In genomic region chr1:33501774-33502173, GRCh38 we compare ENCODE assay signal across 21 cellular contexts. TPM values are rescaled to one million over a fixed set of nuclear protein-coding genes. Genes with fewer than 3 reads are reported as not detected.
DNase-seq lines count a peak whose midpoint lies in the region; ATAC-seq, FAIRE-seq and TF ChIP-seq lines count a peak whose summit lies in the region.
"Had no signal": no experiment of that assay in that cellular context is flagged by ENCODE, and none has a peak within 500 bp of the region (broad histone marks: within the 10 kb centered on the region; RNA-seq: fewer than 3 reads in every experiment).

No MANE protein-coding gene starts in this region.

- peaks cover 11% of the 10 kb centered on the region for H3K36me3 Mint-ChIP-seq in memory B cell
- H3K36me3 Mint-ChIP-seq: CD8-positive, alpha-beta T cell had no signal

- TF ChIP-seq EP300 in HepG2 (IDR thresholded peaks at IDR 0.05; ENCODE audit: low read depth in 2 of 2, low read length in 2 of 2) (no peak), HepG2 (CRISPR knock-in tag; IDR thresholded peaks at IDR 0.05; ENCODE audit: borderline replicate concordance) (no peak)

- H3K9me3 Mint-ChIP-seq in memory B cell = peaks cover 7% of the 10 kb centered on the region

- H3K27ac Mint-ChIP-seq in memory B cell = peak overlapping the region; percentile 8
- H3K27ac Mint-ChIP-seq: B cell; CD4-positive, alpha-beta T cell; CD8-positive, alpha-beta T cell had no signal

- intact Hi-C loops in HepG2 (cut with micrococcal nuclease; ENCODE audit: unreplicated experiment) = no loop called here
- intact Hi-C loops in right lobe of liver (cut with DNase I) = no loop called here

- CTCF ChIA-PET in HepG2 (lab: Yijun Ruan, JAX; ENCODE audit: low intra/inter-chr PET ratio, low total read pairs) = no interaction called here

- H3K9me2 ChIP-seq in Karpas-422 (replicated peaks; ENCODE audit: insufficient read depth, low read length) = no peaks in the 10 kb centered on the region

- no peak for FAIRE-seq in HepG2 (lab: Jason Lieb, UNC)
- no peak for FAIRE-seq in urothelium cell line (lab: Jason Lieb, UNC)
- FAIRE-seq: A549, D721Med, G401.6, GM12891, GM19239 had no signal

- H4K20me1 ChIP-seq in HepG2 (ENCODE audit: insufficient read depth, low read length) (no peaks in the 10 kb centered on the region; the same call in 1 of the 2 replicates), Karpas-422 (ENCODE audit: insufficient read depth, low read depth, low read length) (no peaks in the 10 kb centered on the region)

- 50% methylated on average over 6 of the region's 8 CpGs for WGBS in HepG2 (ENCODE audit: low lambda C conversion rate)
- no CpG with 5 or more reads among the region's 8 CpGs for WGBS in right lobe of liver (ENCODE audit: insufficient coverage, low coverage, low lambda C conversion rate, missing lambda C conversion rate)

- H2AFZ ChIP-seq in HepG2 (ENCODE audit: low read length) (no peak overlapping the region), Karpas-422 (ENCODE audit: low read length) (no peak overlapping the region)

- no peaks in the 10 kb centered on the region for H3K27me3 Mint-ChIP-seq in memory B cell
- H3K27me3 Mint-ChIP-seq: B cell; CD4-positive, alpha-beta T cell had no signal

- ATAC-seq in HepG2 (no peak), right lobe of liver (no peak), memory B cell (ENCODE audit: low read depth) (no peak), GM19328 (IDR thresholded peaks at IDR 0.05; ENCODE audit: unreplicated experiment) (no peak)
- ATAC-seq: A549; CD8-positive, alpha-beta T cell had no signal

- H3K4me3 ChIP-seq in HepG2 (replicated peaks in 1 of 3; ENCODE audit: insufficient read depth in 1 of 3, low read depth in 2 of 3, low read length in 3 of 3) (no peak overlapping the region), right lobe of liver (no peak overlapping the region), Karpas-422 (ENCODE audit: low read length) (peak overlapping the region; percentile 29)
- H3K4me3 ChIP-seq: A549 had no signal

- no peaks in the 10 kb centered on the region for H3K9me3 ChIP-seq in HepG2 (ENCODE audit: low read length)
- no peaks in the 10 kb centered on the region for H3K9me3 ChIP-seq in right lobe of liver
- no peaks in the 10 kb centered on the region for H3K9me3 ChIP-seq in Karpas-422 (ENCODE audit: low read length)
- H3K9me3 ChIP-seq: Caco-2 had no signal

- H3K36me3 ChIP-seq in HepG2 (replicated peaks in 1 of 2; ENCODE audit: control insufficient read depth in 1 of 2, insufficient read depth in 2 of 2, low read length in 2 of 2) (no peaks in the 10 kb centered on the region), right lobe of liver (no peaks in the 10 kb centered on the region), Karpas-422 (ENCODE audit: insufficient read depth, low read length) (no peaks in the 10 kb centered on the region; the same call in 1 of the 2 replicates)

- TF ChIP-seq POLR2A in HepG2 (IDR thresholded peaks at IDR 0.05; ENCODE audit: insufficient read depth in 1 of 2, low read depth in 2 of 2, low read length in 2 of 2) (no peak), right lobe of liver (IDR thresholded peaks at IDR 0.05) (no peak)

- BruUV-seq in HepG2 (replicated peaks; lab: Mats Ljungman, UMichigan) = no TSS peak

- H3K9ac ChIP-seq in HepG2 (ENCODE audit: insufficient read depth, low read depth, low read length) = no peak overlapping the region
- peak overlapping the region; percentile 36 for H3K9ac ChIP-seq in Karpas-422 (ENCODE audit: low read length)

- H3K4me2 ChIP-seq in HepG2 (ENCODE audit: low read depth, low read length) (no peak overlapping the region), Karpas-422 (ENCODE audit: low read depth, low read length, poor library complexity, severe bottlenecking) (peak overlapping the region; percentile 66)
- H3K4me2 ChIP-seq: A549 had no signal

- no peak for TF ChIP-seq RAD21 in HepG2 (CRISPR knock-in tag; IDR thresholded peaks at IDR 0.05)

- in situ Hi-C loops in HepG2 (cut with HindIII; ENCODE audit: extremely low pct_ligation_motif_present, low pct_unique_long_range_greater_than_20kb) = no loop called here

- no peak overlapping the region for H3K4me3 Mint-ChIP-seq in memory B cell
- H3K4me3 Mint-ChIP-seq: B cell; CD4-positive, alpha-beta T cell; CD8-positive, alpha-beta T cell had no signal

- no peak for DNase-seq in HepG2 (ENCODE audit: low spot score)
- DNase-seq in right lobe of liver = no peak
- DNase-seq in Karpas-422 = no peak
- no peak for DNase-seq in memory B cell (ENCODE audit: low spot score in 2 of 2)
- no peak for DNase-seq in urothelium cell line (ENCODE audit: low spot score)
- DNase-seq: AML-193; Caco-2; Calu3; CD4-positive, alpha-beta T cell; CD8-positive, alpha-beta T cell; DMS79 treated with DMSO at 0.1 percent for 48 hours; GF-D8 had no signal

- H3K4me1 ChIP-seq in HepG2 (ENCODE audit: insufficient read depth, low read length) (peaks cover 16% of the 10 kb centered on the region), right lobe of liver (no peaks in the 10 kb centered on the region), Karpas-422 (ENCODE audit: low read length) (peaks cover 42% of the 10 kb centered on the region)
- H3K4me1 ChIP-seq: A549, Caco-2 had no signal

- peaks cover 4% of the 10 kb centered on the region for H3K4me1 Mint-ChIP-seq in memory B cell

- H3K27me3 ChIP-seq in HepG2 (ENCODE audit: control insufficient read depth in 1 of 2, insufficient read depth in 2 of 2, low read length in 2 of 2) (no peaks in the 10 kb centered on the region), right lobe of liver (no peaks in the 10 kb centered on the region), Karpas-422 (ENCODE audit: low read length) (no peaks in the 10 kb centered on the region)

- H3K79me2 ChIP-seq in HepG2 (ENCODE audit: insufficient read depth, low read length) = no peaks in the 10 kb centered on the region
- no peaks in the 10 kb centered on the region for H3K79me2 ChIP-seq in Karpas-422 (ENCODE audit: low read length)

- TF ChIP-seq CTCF in HepG2 (CRISPR knock-in tag; IDR thresholded peaks at IDR 0.05) = no peak
- no peak for TF ChIP-seq CTCF in right lobe of liver (IDR thresholded peaks at IDR 0.05)

- POLR2A ChIA-PET in HepG2 (lab: Yijun Ruan, JAX) = no interaction called here

- H3K27ac ChIP-seq in HepG2 (ENCODE audit: extremely low read length, insufficient read depth, low read length) (no peak overlapping the region), right lobe of liver (no peak overlapping the region), Karpas-422 (ENCODE audit: low read length) (peak overlapping the region; percentile 89)
- H3K27ac ChIP-seq: 22Rv1, A549, C4-2B had no signal

TF ChIP-seq in HepG2, 621 proteins besides CTCF, POLR2A, EP300 and RAD21:
- TF ChIP-seq MXD1 (CRISPR knock-in tag; IDR thresholded peaks at IDR 0.05) (no peak), CREB1 (IDR thresholded peaks at IDR 0.05) (peak; percentile 51; the same call in 1 of the 2 replicates), CREB1 (CRISPR knock-in tag; IDR thresholded peaks at IDR 0.05) (no peak)

RNA-seq across cellular contexts. Expression of gene ZSCAN20, which starts 29.3 kb away (rescaled TPM):
- total RNA-seq in HepG2 (2016; rRNA removed; fragmentation: Illumina TruSeq; extraction: Trizol) (2.8 TPM in 2 replicates), right lobe of liver (1 to 10 TPM in 4 of 6 experiments, under 1 TPM in 2; 0.81 to 2.7 (median 1.4) TPM)
- total RNA-seq in HepG2 (2016; cell fraction: cytosol; rRNA removed; fragmentation: Illumina TruSeq; extraction: Trizol; ENCODE audit: low read depth) = 0.40 and 0.44 TPM in 2 replicates
- total RNA-seq in HepG2 (2016; cell fraction: insoluble cytoplasmic fraction; rRNA removed; fragmentation: Illumina TruSeq; extraction: Trizol) = 2.6 and 2.9 TPM in 2 replicates
- total RNA-seq in HepG2 (2016; cell fraction: membrane; rRNA removed; fragmentation: Illumina TruSeq; extraction: Trizol) = 0.69 and 1.1 TPM in 2 replicates
- 3.5 and 4.5 TPM in 2 replicates for total RNA-seq in HepG2 (2016; cell fraction: nucleus; rRNA removed; fragmentation: Illumina TruSeq; extraction: Trizol)
- polyA plus RNA-seq in HepG2 (2011; rRNA removed) = 1.1 and 1.3 TPM in 2 replicates
- polyA plus RNA-seq in HepG2 (2011; cell fraction: cytosol; rRNA removed) = 0.56 and 0.94 TPM in 2 replicates
- polyA plus RNA-seq in HepG2 (2011; cell fraction: nucleus; rRNA removed) = 3.0 TPM in 2 replicates
- 1.1 and 1.6 TPM in 2 replicates for polyA plus RNA-seq in HepG2 (2012)
- polyA plus RNA-seq in HepG2 (2016; cell fraction: cytosol; fragmentation: Illumina TruSeq; extraction: Trizol; ENCODE audit: low read depth) = 0.07 and 0.16 TPM in 2 replicates
- polyA plus RNA-seq in HepG2 (2016; cell fraction: insoluble cytoplasmic fraction; fragmentation: Illumina TruSeq; extraction: Trizol; ENCODE audit: low read depth) = 0.71 and 0.93 TPM in 2 replicates
- 0.31 and 0.36 TPM in 2 replicates for polyA plus RNA-seq in HepG2 (2016; cell fraction: membrane; fragmentation: Illumina TruSeq; extraction: Trizol; ENCODE audit: low read depth)
- polyA plus RNA-seq in HepG2 (2016; cell fraction: nucleus; fragmentation: Illumina TruSeq; extraction: Trizol; ENCODE audit: insufficient read depth, low read depth) = 3.3 and 4.0 TPM in 2 replicates
- 3.6 and 6.6 TPM in 2 replicates for polyA minus RNA-seq in HepG2 (2011; rRNA and poly(A)+ RNA removed; ENCODE audit: low replicate concordance)
- 1.8 and 2.0 TPM in 2 replicates for polyA minus RNA-seq in HepG2 (2011; cell fraction: cytosol; rRNA and poly(A)+ RNA removed)
- polyA minus RNA-seq in HepG2 (2011; cell fraction: nucleus; rRNA and poly(A)+ RNA removed) = 4.9 and 6.6 TPM in 2 replicates
- total RNA-seq in Karpas-422 (2014; rRNA removed; shearing (Covaris generic); ENCODE audit: low replicate concordance) = 5.0 and 8.4 TPM in 2 replicates
